14 cellular contexts compared by ENCODE assay signal in the genomic region with DNA sequence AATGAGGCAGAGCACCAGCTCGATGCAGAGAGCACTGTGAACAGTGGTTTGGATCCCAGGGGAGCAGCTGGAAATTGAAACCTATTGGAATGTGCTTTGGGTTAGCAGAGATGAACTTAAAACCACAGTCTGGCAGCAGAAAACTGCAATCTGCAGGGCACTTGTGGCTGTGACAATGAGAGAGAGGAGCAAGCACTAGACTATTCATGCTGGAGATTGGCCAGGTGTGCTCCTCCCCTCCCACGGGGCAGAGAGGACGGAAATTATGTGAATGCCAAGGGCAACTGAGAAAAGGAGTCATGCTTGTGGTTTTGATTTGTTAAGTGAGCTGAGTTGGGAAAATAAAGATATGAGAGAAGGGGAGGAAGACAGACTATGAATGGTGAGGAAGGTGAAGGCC. TPM values are rescaled to one million over a fixed set of nuclear protein-coding genes. Genes with fewer than 3 reads are reported as not detected.
A peak's percentile ranks its signal among the peaks of the same experiment; 100 is the strongest.
DNase-seq lines count a peak whose midpoint lies in the region; ATAC-seq and TF ChIP-seq lines count a peak whose summit lies in the region.
"Had no signal": no experiment of that assay in that cellular context is flagged by ENCODE, and none has a peak within 500 bp of the region (broad histone marks: within the 10 kb centered on the region; RNA-seq: fewer than 3 reads in every experiment).

No MANE protein-coding gene starts in this region.

- DNase-seq in AG08396 (ENCODE audit: low spot score): peak; percentile 9
- DNase-seq in H4 (ENCODE audit: low spot score): peak; percentile 91
- DNase-seq in RWPE2 (ENCODE audit: low spot score): no peak
- peak; percentile 35 to 48 for DNase-seq in foreskin fibroblast
- DNase-seq in DMS153 (lab: John Stamatoyannopoulos, UW): no peak
- no peak for DNase-seq in omental fat pad (ENCODE audit: low spot score)
- no peak for DNase-seq in OCI-M1 (lab: John Stamatoyannopoulos, UW)
- DNase-seq: activated CD8-positive, alpha-beta memory T cell treated with anti-CD3 and anti-CD28 coated beads, Interleukin-2, amount 50 U/mL, for 4 hours; cortex of kidney; naive thymus-derived CD8-positive, alpha-beta T cell; NCI-H524; T-helper 1 cell had no signal

- ATAC-seq in RWPE2 (ENCODE audit: low read depth): peak; percentile 89
- no peak for ATAC-seq in omental fat pad (ENCODE audit: low FRiP score)
- ATAC-seq in GM19395 (IDR thresholded peaks at IDR 0.05; ENCODE audit: unreplicated experiment): no peak
- ATAC-seq: naive thymus-derived CD8-positive, alpha-beta T cell had no signal

- H3K9me3 ChIP-seq in RWPE2 (ENCODE audit: severe bottlenecking): no peaks in the 10 kb centered on the region
- H3K9me3 ChIP-seq: thoracic aorta had no signal

- H3K4me3 ChIP-seq in RWPE2 (ENCODE audit: severe bottlenecking): no peak overlapping the region
- H3K4me3 ChIP-seq in foreskin fibroblast (ENCODE audit: low read depth in 1 of 2, low read length in 2 of 2): no peak overlapping the region
- H3K4me3 ChIP-seq: thoracic aorta had no signal

- H3K36me3 ChIP-seq in RWPE2 (ENCODE audit: low read depth): no peaks in the 10 kb centered on the region
- H3K36me3 ChIP-seq: thoracic aorta had no signal

- H3K27ac ChIP-seq in RWPE2 (ENCODE audit: poor library complexity, severe bottlenecking): no peak overlapping the region
- H3K27ac ChIP-seq: thoracic aorta had no signal

- peaks cover 6% of the 10 kb centered on the region for H3K4me1 ChIP-seq in RWPE2 (ENCODE audit: insufficient read depth, poor library complexity, severe bottlenecking)

- TF ChIP-seq CTCF in RWPE2 (IDR thresholded peaks at IDR 0.05; ENCODE audit: poor library complexity, severe bottlenecking): no peak
- no peak for TF ChIP-seq CTCF in foreskin fibroblast (IDR thresholded peaks at IDR 0.05; ENCODE audit: low read depth, low read length)
- no peak for TF ChIP-seq CTCF in omental fat pad (IDR thresholded peaks at IDR 0.05)

- no peaks in the 10 kb centered on the region for H3K27me3 ChIP-seq in RWPE2 (ENCODE audit: insufficient read depth, poor library complexity, severe bottlenecking)

RNA-seq across cellular contexts. Expression of gene HSD3B2, which starts 38.1 kb away (rescaled TPM):
- not detected in 2 replicates for total RNA-seq in H4 (2014; rRNA removed; shearing (Covaris generic))
- total RNA-seq in omental fat pad: under 1 TPM in 1 of 4 donors, not detected in 3; 0.63 TPM
- total RNA-seq: naive thymus-derived CD8-positive, alpha-beta T cell; thoracic aorta had no signal

RNA-seq across cellular contexts. Expression of gene HSD3B1, which starts 54.0 kb away (rescaled TPM):
- total RNA-seq in H4 (2014; rRNA removed; shearing (Covaris generic)): not detected in 2 replicates
- not detected for total RNA-seq in omental fat pad
- total RNA-seq: naive thymus-derived CD8-positive, alpha-beta T cell; thoracic aorta had no signal

Comparison
In these comparisons a context has a peak if more than half of its experiments do, and no peak if none do; other contexts are left out.
1. DNase-seq: peak in AG08396 (single experiment), H4 (single experiment) and foreskin fibroblast (2 of 2); none in RWPE2 (single experiment), DMS153 (single experiment), omental fat pad (single experiment) and OCI-M1 (single experiment).